ENCODE assay signal across 28 cellular contexts in the genomic region with DNA sequence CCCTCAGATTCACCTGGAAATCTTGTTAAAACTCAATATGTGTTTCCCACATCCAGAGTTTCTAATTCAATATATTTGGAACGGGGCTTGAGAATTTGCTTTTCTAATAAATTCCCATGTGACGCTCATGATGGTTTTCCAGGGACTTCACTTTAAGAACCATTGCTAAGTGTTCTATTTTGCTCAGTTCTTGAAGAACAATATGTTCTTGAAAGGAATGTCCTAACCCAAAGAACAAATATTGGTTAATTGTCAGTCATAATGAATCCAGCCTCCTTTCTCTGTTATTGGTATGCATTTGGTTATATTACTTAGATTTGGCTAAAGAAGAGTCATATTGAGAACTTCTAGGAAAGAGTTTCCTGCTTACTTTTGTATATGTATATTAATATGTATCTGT. TPM values are rescaled to one million over a fixed set of nuclear protein-coding genes. Genes with fewer than 3 reads are reported as not detected.
"Had no signal": no experiment of that assay in that cellular context is flagged by ENCODE, and none has a peak within 500 bp of the region (broad histone marks: within the 10 kb centered on the region; RNA-seq: fewer than 3 reads in every experiment).

No MANE protein-coding gene starts in this region.

- ATAC-seq: activated CD8-positive, alpha-beta T cell treated with anti-CD3 and anti-CD28 coated beads for 36 hours; effector memory CD8-positive, alpha-beta T cell had no signal

- H3K36me3 ChIP-seq: adrenal gland, ascending aorta, cardiac muscle cell, left ventricle myocardium inferior, neutrophil, ovary, sigmoid colon, spleen, transverse colon had no signal

- DNase-seq: activated CD4-positive, alpha-beta T cell treated with anti-CD3 and anti-CD28 coated beads, Interleukin-2, amount 50 U/mL, for 1 hour; activated CD4-positive, CD25-positive, alpha-beta regulatory T cell treated with anti-CD3 and anti-CD28 coated beads, Interleukin-2, amount 50 U/mL, for 72 hours; activated CD8-positive, alpha-beta T cell treated with anti-CD3 and anti-CD28 coated beads for 36 hours; activated T-cell treated with anti-CD3 and anti-CD28 coated beads, Interleukin-2, amount 50 U/mL, for 48 hours; adrenal gland; cortex of kidney; effector memory CD8-positive, alpha-beta T cell; erythroblast; foreskin melanocyte; islet precursor cell; left ventricle myocardium inferior; nephron progenitor cell; ovary; retina; sigmoid colon; spleen; stimulated activated naive CD4-positive, alpha-beta T cell; T-helper 2 cell; transverse colon had no signal

- H3K9me3 ChIP-seq: adrenal gland, ascending aorta, left ventricle myocardium inferior, neutrophil, ovary, sigmoid colon, spleen, transverse colon had no signal

- H3K27me3 ChIP-seq: adrenal gland, ascending aorta, cardiac muscle cell, ovary, sigmoid colon, transverse colon had no signal

- H3K27ac ChIP-seq: adrenal gland, ascending aorta, cardiac muscle cell, neutrophil, ovary, spleen, transverse colon had no signal

- H3K4me3 ChIP-seq: adrenal gland, ascending aorta, cardiac muscle cell, left ventricle myocardium inferior, ovary, sigmoid colon, spleen, transverse colon had no signal

- H3K4me1 ChIP-seq: adrenal gland, ascending aorta had no signal

RNA-seq across cellular contexts. Expression of gene PLSCR2, which starts 4.4 kb away (rescaled TPM):
- total RNA-seq: activated CD8-positive, alpha-beta T cell treated with anti-CD3 and anti-CD28 coated beads for 36 hours; activated T-helper 2 cell treated with anti-CD3 and anti-CD28 coated beads, Interferon-gamma antibody, Interleukin-2, Interleukin-4, amounts not matched to agents 10 μg/mL and 5 μg/mL and 100 μg/mL, durations not matched to agents 14 hours and 24 hours and 36 hours; ascending aorta; cardiac muscle cell; cerebellum; left ventricle myocardium inferior; lung microvascular endothelial cell; progenitor cell of endocrine pancreas; sigmoid colon; temporal lobe had no signal
- polyA plus RNA-seq: adrenal gland, cardiac muscle cell, ovary, spleen, urinary bladder had no signal
